ENCODE assay signal across 17 cellular contexts in genomic region chr9:110241491-110242321, GRCh38. TPM values are rescaled to one million over a fixed set of nuclear protein-coding genes. Genes with fewer than 3 reads are reported as not detected.
A peak's percentile ranks its signal among the peaks of the same experiment; 100 is the strongest.
DNase-seq lines count a peak whose midpoint lies in the region; ATAC-seq and TF ChIP-seq lines count a peak whose summit lies in the region.
"Had no signal": no experiment of that assay in that cellular context is flagged by ENCODE, and none has a peak within 500 bp of the region (broad histone marks: within the 10 kb centered on the region; RNA-seq: fewer than 3 reads in every experiment).

No MANE protein-coding gene starts in this region.

- POLR2A ChIA-PET in activated CD8-positive, alpha-beta T cell treated with anti-CD3 and anti-CD28 coated beads, Interleukin-2, amount 10 ng/mL, durations not matched to agents 7 days and 5 days (lab: Charles Lee) = interaction anchor here (1.0 kb wide), 1 partner anchor 423 kb away, joined by 3 read pairs; no protein-coding TSS in a partner anchor
- POLR2A ChIA-PET in activated CD8-positive, alpha-beta T cell treated with anti-CD3 and anti-CD28 coated beads for 36 hours (lab: Charles Lee) = interaction anchor here (1.0 to 3.2 kb wide), 3 partner anchors 15 to 27 kb away, joined by 3 to 10 read pairs (median 3); partner anchors contain the start of gene TXN

- CTCF ChIA-PET in activated CD8-positive, alpha-beta T cell treated with anti-CD3 and anti-CD28 coated beads, Interleukin-2, amount 10 ng/mL, durations not matched to agents 7 days and 5 days (lab: Charles Lee) = no interaction called here
- CTCF ChIA-PET in activated CD8-positive, alpha-beta T cell treated with anti-CD3 and anti-CD28 coated beads for 36 hours (lab: Charles Lee) = interaction anchor here (0.6 kb wide), 1 partner anchor 24 kb away, joined by 4 read pairs; no protein-coding TSS in a partner anchor

- no peaks in the 10 kb centered on the region for H3K4me1 Mint-ChIP-seq in activated CD8-positive, alpha-beta T cell treated with anti-CD3 and anti-CD28 coated beads, Interleukin-2, amount 10 ng/mL, durations not matched to agents 7 days and 5 days (ENCODE audit: low read depth)
- H3K4me1 Mint-ChIP-seq in activated CD8-positive, alpha-beta T cell treated with anti-CD3 and anti-CD28 coated beads for 36 hours (ENCODE audit: low read depth) = no peaks in the 10 kb centered on the region
- H3K4me1 Mint-ChIP-seq in stimulated activated naive B cell treated with anti-CD40 and anti-IgM and Interleukin-4, amounts not matched to agents 10 μg/mL and 1 μg/mL and 100 μg/mL, for 72 hours = peaks cover 0 to 4% of the 10 kb centered on the region in 2 donors
- H3K4me1 Mint-ChIP-seq in endothelial cell (ENCODE audit: unreplicated experiment) = no peaks in the 10 kb centered on the region
- H3K4me1 Mint-ChIP-seq: CD8-positive, alpha-beta memory T cell; nephron had no signal

- H3K9me3 ChIP-seq in SJCRH30 (replicated peaks) = no peaks in the 10 kb centered on the region
- H3K9me3 ChIP-seq: tibial artery had no signal

- peaks cover 20% of the 10 kb centered on the region for H3K36me3 Mint-ChIP-seq in activated CD8-positive, alpha-beta T cell treated with anti-CD3 and anti-CD28 coated beads, Interleukin-2, amount 10 ng/mL, durations not matched to agents 7 days and 5 days (ENCODE audit: low read depth)
- peaks cover 31% of the 10 kb centered on the region for H3K36me3 Mint-ChIP-seq in activated CD8-positive, alpha-beta T cell treated with anti-CD3 and anti-CD28 coated beads for 36 hours (ENCODE audit: low read depth)
- H3K36me3 Mint-ChIP-seq in stimulated activated naive B cell treated with anti-CD40 and anti-IgM and Interleukin-4, amounts not matched to agents 10 μg/mL and 1 μg/mL and 100 μg/mL, for 72 hours = peaks cover 13 to 20% of the 10 kb centered on the region in 2 donors
- H3K36me3 Mint-ChIP-seq in endothelial cell (ENCODE audit: low read depth, unreplicated experiment) = peaks cover 6% of the 10 kb centered on the region

- intact Hi-C loops in activated CD8-positive, alpha-beta T cell treated with anti-CD3 and anti-CD28 coated beads for 36 hours (cut with micrococcal nuclease) = no loop called here

- no peak overlapping the region for H3K27ac ChIP-seq in SJCRH30
- H3K27ac ChIP-seq: tibial artery had no signal

- TF ChIP-seq CTCF in activated CD8-positive, alpha-beta T cell treated with anti-CD3 and anti-CD28 coated beads for 36 hours (IDR thresholded peaks at IDR 0.05) = no peak
- TF ChIP-seq CTCF in foreskin fibroblast (IDR thresholded peaks at IDR 0.05; ENCODE audit: low read depth, low read length) (no peak), endothelial cell (IDR thresholded peaks at IDR 0.05; ENCODE audit: unreplicated experiment) (no peak)

- H3K9me3 Mint-ChIP-seq in activated CD8-positive, alpha-beta T cell treated with anti-CD3 and anti-CD28 coated beads, Interleukin-2, amount 10 ng/mL, durations not matched to agents 7 days and 5 days (ENCODE audit: insufficient read depth) = no peaks in the 10 kb centered on the region
- H3K9me3 Mint-ChIP-seq in activated CD8-positive, alpha-beta T cell treated with anti-CD3 and anti-CD28 coated beads for 36 hours = no peaks in the 10 kb centered on the region
- no peaks in the 10 kb centered on the region for H3K9me3 Mint-ChIP-seq in stimulated activated naive B cell treated with anti-CD40 and anti-IgM and Interleukin-4, amounts not matched to agents 10 μg/mL and 1 μg/mL and 100 μg/mL, for 72 hours
- no peaks in the 10 kb centered on the region for H3K9me3 Mint-ChIP-seq in endothelial cell (ENCODE audit: unreplicated experiment)
- H3K9me3 Mint-ChIP-seq: CD8-positive, alpha-beta memory T cell; nephron had no signal

- ATAC-seq in activated CD8-positive, alpha-beta T cell treated with anti-CD3 and anti-CD28 coated beads, Interleukin-2, amount 10 ng/mL, durations not matched to agents 7 days and 5 days = no peak
- no peak for ATAC-seq in activated CD8-positive, alpha-beta T cell treated with anti-CD3 and anti-CD28 coated beads for 36 hours
- peak; percentile 41 to 42 for ATAC-seq in stimulated activated naive B cell treated with anti-CD40 and anti-IgM and Interleukin-4, amounts not matched to agents 10 μg/mL and 1 μg/mL and 100 μg/mL, for 72 hours (replicated peaks)

- no peaks in the 10 kb centered on the region for H3K4me1 ChIP-seq in SJCRH30

- H3K4me3 Mint-ChIP-seq in activated CD8-positive, alpha-beta T cell treated with anti-CD3 and anti-CD28 coated beads, Interleukin-2, amount 10 ng/mL, durations not matched to agents 7 days and 5 days = no peak overlapping the region
- no peak overlapping the region for H3K4me3 Mint-ChIP-seq in activated CD8-positive, alpha-beta T cell treated with anti-CD3 and anti-CD28 coated beads for 36 hours
- no peak overlapping the region for H3K4me3 Mint-ChIP-seq in stimulated activated naive B cell treated with anti-CD40 and anti-IgM and Interleukin-4, amounts not matched to agents 10 μg/mL and 1 μg/mL and 100 μg/mL, for 72 hours
- no peak overlapping the region for H3K4me3 Mint-ChIP-seq in endothelial cell (ENCODE audit: unreplicated experiment)
- H3K4me3 Mint-ChIP-seq: CD8-positive, alpha-beta memory T cell; nephron had no signal

- H3K4me3 ChIP-seq in foreskin fibroblast (ENCODE audit: low read depth in 1 of 2, low read length in 2 of 2) (no peak overlapping the region), SJCRH30 (no peak overlapping the region)
- H3K4me3 ChIP-seq: lung, tibial artery had no signal

- H3K27me3 Mint-ChIP-seq in activated CD8-positive, alpha-beta T cell treated with anti-CD3 and anti-CD28 coated beads, Interleukin-2, amount 10 ng/mL, durations not matched to agents 7 days and 5 days (ENCODE audit: low read depth) = peaks cover 2% of the 10 kb centered on the region
- no peaks in the 10 kb centered on the region for H3K27me3 Mint-ChIP-seq in activated CD8-positive, alpha-beta T cell treated with anti-CD3 and anti-CD28 coated beads for 36 hours
- no peaks in the 10 kb centered on the region for H3K27me3 Mint-ChIP-seq in stimulated activated naive B cell treated with anti-CD40 and anti-IgM and Interleukin-4, amounts not matched to agents 10 μg/mL and 1 μg/mL and 100 μg/mL, for 72 hours
- H3K27me3 Mint-ChIP-seq in endothelial cell (ENCODE audit: unreplicated experiment) = no peaks in the 10 kb centered on the region
- H3K27me3 Mint-ChIP-seq: CD8-positive, alpha-beta memory T cell had no signal

- H3K36me3 ChIP-seq in SJCRH30 = peaks cover 46% of the 10 kb centered on the region

- DNase-seq in activated CD8-positive, alpha-beta T cell treated with anti-CD3 and anti-CD28 coated beads, Interleukin-2, amount 10 ng/mL, durations not matched to agents 7 days and 5 days = peak; percentile 17
- no peak for DNase-seq in activated CD8-positive, alpha-beta T cell treated with anti-CD3 and anti-CD28 coated beads for 36 hours
- DNase-seq in RKO (ENCODE audit: low spot score) (peak; percentile 28), foreskin fibroblast (peak; percentile 45 to 73), endothelial cell (ENCODE audit: low spot score) (no peak), SJCRH30 (no peak)
- DNase-seq in stimulated activated naive B cell treated with anti-CD40 and anti-IgM and Interleukin-4, amounts not matched to agents 10 μg/mL and 1 μg/mL and 100 μg/mL, for 72 hours = no peak
- no peak for DNase-seq in effector CD4-positive, alpha-beta T cell
- DNase-seq: activated CD4-positive, alpha-beta T cell treated with anti-CD3 and anti-CD28 coated beads, Interleukin-2, amount 50 U/mL, for 4 hours; CD8-positive, alpha-beta memory T cell; MM.1S; SHP77; tibial artery had no signal

- no peaks in the 10 kb centered on the region for H3K27me3 ChIP-seq in SJCRH30
- H3K27me3 ChIP-seq: tibial artery had no signal

- H3K27ac Mint-ChIP-seq in activated CD8-positive, alpha-beta T cell treated with anti-CD3 and anti-CD28 coated beads, Interleukin-2, amount 10 ng/mL, durations not matched to agents 7 days and 5 days = no peak overlapping the region
- no peak overlapping the region for H3K27ac Mint-ChIP-seq in activated CD8-positive, alpha-beta T cell treated with anti-CD3 and anti-CD28 coated beads for 36 hours
- H3K27ac Mint-ChIP-seq in stimulated activated naive B cell treated with anti-CD40 and anti-IgM and Interleukin-4, amounts not matched to agents 10 μg/mL and 1 μg/mL and 100 μg/mL, for 72 hours = no peak overlapping the region
- H3K27ac Mint-ChIP-seq in endothelial cell (ENCODE audit: unreplicated experiment) = no peak overlapping the region
- H3K27ac Mint-ChIP-seq: nephron had no signal

RNA-seq across cellular contexts. Expression of gene TXN, which starts 14.6 kb away (rescaled TPM):
- total RNA-seq in activated CD8-positive, alpha-beta T cell treated with anti-CD3 and anti-CD28 coated beads, Interleukin-2, amount 10 ng/mL, durations not matched to agents 7 days and 5 days = 100 to 1,000 TPM; 251 to 256 TPM
- total RNA-seq in activated CD8-positive, alpha-beta T cell treated with anti-CD3 and anti-CD28 coated beads for 36 hours = 100 to 1,000 TPM; 398 to 407 TPM
- total RNA-seq in endothelial cell (ENCODE audit: unreplicated experiment) = 156 TPM
- 355 and 375 TPM in 2 replicates for total RNA-seq in SJCRH30 (2014; rRNA removed; shearing (Covaris generic))

RNA-seq across cellular contexts. Expression of gene C9orf152, which starts 33.7 kb away (rescaled TPM):
- not detected for total RNA-seq in activated CD8-positive, alpha-beta T cell treated with anti-CD3 and anti-CD28 coated beads, Interleukin-2, amount 10 ng/mL, durations not matched to agents 7 days and 5 days
- total RNA-seq in activated CD8-positive, alpha-beta T cell treated with anti-CD3 and anti-CD28 coated beads for 36 hours = not detected
- total RNA-seq in endothelial cell (ENCODE audit: unreplicated experiment) = not detected
- total RNA-seq in SJCRH30 (2014; rRNA removed; shearing (Covaris generic)) = not detected in 2 replicates
- total RNA-seq: CD8-positive, alpha-beta memory T cell; renal cortical epithelial cell; T-helper 2 cell treated with Interferon-gamma antibody and Interleukin-4, amounts not matched to agents 100 ng/mL and 5 ng/mL, for 36 hours had no signal

Comparison
In these comparisons a context has a peak if more than half of its experiments do, and no peak if none do; other contexts are left out.
1. DNase-seq: peak in activated CD8-positive, alpha-beta T cell treated with anti-CD3 and anti-CD28 coated beads, Interleukin-2, amount 10 ng/mL, durations not matched to agents 7 days and 5 days (single experiment), RKO (single experiment) and foreskin fibroblast (2 of 2); none in activated CD8-positive, alpha-beta T cell treated with anti-CD3 and anti-CD28 coated beads for 36 hours (single experiment), stimulated activated naive B cell treated with anti-CD40 and anti-IgM and Interleukin-4, amounts not matched to agents 10 μg/mL and 1 μg/mL and 100 μg/mL, for 72 hours (single experiment), effector CD4-positive, alpha-beta T cell (single experiment), endothelial cell (single experiment) and SJCRH30 (0 of 2).
2. ATAC-seq: peak in stimulated activated naive B cell treated with anti-CD40 and anti-IgM and Interleukin-4, amounts not matched to agents 10 μg/mL and 1 μg/mL and 100 μg/mL, for 72 hours (2 of 2); none in activated CD8-positive, alpha-beta T cell treated with anti-CD3 and anti-CD28 coated beads, Interleukin-2, amount 10 ng/mL, durations not matched to agents 7 days and 5 days (single experiment) and activated CD8-positive, alpha-beta T cell treated with anti-CD3 and anti-CD28 coated beads for 36 hours (single experiment).